Comparison of ENCODE assay signal across 1 cellular context in the genomic region with DNA sequence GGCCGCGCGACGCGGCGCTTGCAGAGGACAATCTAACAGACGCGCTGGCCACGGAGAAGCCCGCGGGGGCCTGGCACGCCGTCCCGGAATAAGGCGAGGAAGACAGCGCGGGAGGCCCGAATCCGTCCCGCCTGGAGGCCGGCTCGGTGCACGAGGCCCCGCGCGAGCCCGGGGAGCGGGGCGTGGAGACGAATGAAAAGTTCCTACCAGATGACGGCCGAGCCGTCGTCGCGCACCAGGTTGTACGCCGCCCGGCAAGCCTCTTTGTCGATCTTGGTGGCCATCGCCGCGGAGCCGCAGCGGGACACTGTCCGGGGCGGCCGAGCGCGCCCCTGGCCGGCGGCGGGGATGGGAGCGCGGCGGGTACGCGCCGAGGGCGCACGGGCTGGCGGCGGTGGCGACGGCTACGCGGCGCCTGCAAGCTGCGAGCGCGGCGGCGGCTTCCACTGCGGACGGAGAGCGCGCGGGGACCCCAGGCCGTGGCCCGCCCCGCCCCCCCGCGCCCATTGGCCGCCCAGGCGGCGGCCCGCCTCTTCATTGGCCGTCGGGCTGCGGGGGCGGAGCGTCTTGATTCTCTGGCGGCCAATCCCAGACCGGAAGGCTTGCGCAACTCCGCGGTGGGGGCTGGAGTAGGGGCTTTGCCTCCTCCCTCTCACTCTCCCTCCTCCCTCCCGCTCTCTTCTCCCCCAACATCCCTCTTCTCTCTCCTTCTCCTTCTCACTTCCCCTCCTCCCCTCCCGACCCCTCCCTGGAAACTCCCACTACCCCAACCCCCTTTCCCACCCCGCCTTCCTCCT.
TF ChIP-seq lines count a peak whose summit lies in the region.

COTL1 (minus strand) TSS at position 448 of the 797 bp plus-strand sequence; CDS start at position 284, 164 bp downstream.

TF ChIP-seq in HepG2, 621 proteins besides CTCF, POLR2A, EP300 and RAD21 (continued from another document and continues in another):
- TF ChIP-seq TERF1 (CRISPR knock-in tag; IDR thresholded peaks at IDR 0.05) (peak; percentile 70; the same call in 1 of the 2 replicates), ZNF609 (CRISPR knock-in tag; IDR thresholded peaks at IDR 0.05; ENCODE audit: borderline replicate concordance) (no peak), FOXP1 (IDR thresholded peaks at IDR 0.05) (no peak), FOXP1 (CRISPR knock-in tag; IDR thresholded peaks at IDR 0.05) (no peak), ZBTB3 (CRISPR knock-in tag; IDR thresholded peaks at IDR 0.05; ENCODE audit: borderline replicate concordance, low read depth) (no peak), FOXC1 (CRISPR knock-in tag; IDR thresholded peaks at IDR 0.05; ENCODE audit: borderline replicate concordance) (peak; percentile 69; the same call in 1 of the 2 replicates), NFE2 (CRISPR knock-in tag; IDR thresholded peaks at IDR 0.05) (no peak), TBP (CRISPR knock-in tag; IDR thresholded peaks at IDR 0.05) (no peak), NR2C2 (CRISPR knock-in tag; IDR thresholded peaks at IDR 0.05; ENCODE audit: borderline replicate concordance) (no peak), ZNF563 (CRISPR knock-in tag; IDR thresholded peaks at IDR 0.05) (0 out of 2 replicates have a peak, but pooled peaks have one; percentile 43), PRMT3 (CRISPR knock-in tag; IDR thresholded peaks at IDR 0.05; ENCODE audit: borderline replicate concordance, low read depth) (no peak), TEAD2 (CRISPR knock-in tag; IDR thresholded peaks at IDR 0.05) (peak; percentile 60; the same call in 1 of the 2 replicates), ONECUT2 (CRISPR knock-in tag; IDR thresholded peaks at IDR 0.05) (no peak), ZSCAN30 (CRISPR knock-in tag; IDR thresholded peaks at IDR 0.05) (no peak), ZNF580 (CRISPR knock-in tag; IDR thresholded peaks at IDR 0.05; ENCODE audit: borderline replicate concordance, low read depth) (no peak), SP5 (CRISPR knock-in tag; IDR thresholded peaks at IDR 0.05; ENCODE audit: borderline replicate concordance, low read depth) (peak; percentile 56; the same call in 1 of the 2 replicates), ZNF207 (IDR thresholded peaks at IDR 0.05; ENCODE audit: borderline replicate concordance) (no peak), ZKSCAN8 (CRISPR knock-in tag; IDR thresholded peaks at IDR 0.05; ENCODE audit: borderline replicate concordance) (no peak), ZNF550 (CRISPR knock-in tag; IDR thresholded peaks at IDR 0.05; ENCODE audit: borderline replicate concordance) (no peak), HDAC2 (CRISPR knock-in tag; IDR thresholded peaks at IDR 0.05) (no peak), ZNF513 (CRISPR knock-in tag; conservative IDR thresholded peaks at IDR 0.05) (0 out of 2 replicates have a peak, but pooled peaks have one; percentile 64), MNT (IDR thresholded peaks at IDR 0.05) (no peak), KDM4B (CRISPR knock-in tag; IDR thresholded peaks at IDR 0.05) (no peak), ZNF703 (CRISPR knock-in tag; IDR thresholded peaks at IDR 0.05; ENCODE audit: borderline replicate concordance) (no peak), LCORL (IDR thresholded peaks at IDR 0.05) (no peak), LCORL (CRISPR knock-in tag; IDR thresholded peaks at IDR 0.05) (no peak; the same call in 1 of the 2 replicates), ZNF768 (CRISPR knock-in tag; IDR thresholded peaks at IDR 0.05) (peak; percentile 64; the same call in 1 of the 2 replicates), PLRG1 (conservative IDR thresholded peaks at IDR 0.05) (no peak), RBAK (CRISPR knock-in tag; IDR thresholded peaks at IDR 0.05) (no peak), RARA (CRISPR knock-in tag; IDR thresholded peaks at IDR 0.05) (no peak), AKAP8 (CRISPR knock-in tag; IDR thresholded peaks at IDR 0.05) (no peak)
- TF ChIP-seq, protein P1, sequence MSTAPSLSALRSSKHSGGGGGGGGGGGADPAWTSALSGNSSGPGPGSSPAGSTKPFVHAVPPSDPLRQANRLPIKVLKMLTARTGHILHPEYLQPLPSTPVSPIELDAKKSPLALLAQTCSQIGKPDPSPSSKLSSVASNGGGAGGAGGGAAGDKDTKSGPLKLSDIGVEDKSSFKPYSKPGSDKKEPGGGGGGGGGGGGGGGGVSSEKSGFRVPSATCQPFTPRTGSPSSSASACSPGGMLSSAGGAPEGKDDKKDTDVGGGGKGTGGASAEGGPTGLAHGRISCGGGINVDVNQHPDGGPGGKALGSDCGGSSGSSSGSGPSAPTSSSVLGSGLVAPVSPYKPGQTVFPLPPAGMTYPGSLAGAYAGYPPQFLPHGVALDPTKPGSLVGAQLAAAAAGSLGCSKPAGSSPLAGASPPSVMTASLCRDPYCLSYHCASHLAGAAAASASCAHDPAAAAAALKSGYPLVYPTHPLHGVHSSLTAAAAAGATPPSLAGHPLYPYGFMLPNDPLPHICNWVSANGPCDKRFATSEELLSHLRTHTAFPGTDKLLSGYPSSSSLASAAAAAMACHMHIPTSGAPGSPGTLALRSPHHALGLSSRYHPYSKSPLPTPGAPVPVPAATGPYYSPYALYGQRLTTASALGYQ (CRISPR knock-in tag; IDR thresholded peaks at IDR 0.05), result no peak
- TF ChIP-seq, protein P2, sequence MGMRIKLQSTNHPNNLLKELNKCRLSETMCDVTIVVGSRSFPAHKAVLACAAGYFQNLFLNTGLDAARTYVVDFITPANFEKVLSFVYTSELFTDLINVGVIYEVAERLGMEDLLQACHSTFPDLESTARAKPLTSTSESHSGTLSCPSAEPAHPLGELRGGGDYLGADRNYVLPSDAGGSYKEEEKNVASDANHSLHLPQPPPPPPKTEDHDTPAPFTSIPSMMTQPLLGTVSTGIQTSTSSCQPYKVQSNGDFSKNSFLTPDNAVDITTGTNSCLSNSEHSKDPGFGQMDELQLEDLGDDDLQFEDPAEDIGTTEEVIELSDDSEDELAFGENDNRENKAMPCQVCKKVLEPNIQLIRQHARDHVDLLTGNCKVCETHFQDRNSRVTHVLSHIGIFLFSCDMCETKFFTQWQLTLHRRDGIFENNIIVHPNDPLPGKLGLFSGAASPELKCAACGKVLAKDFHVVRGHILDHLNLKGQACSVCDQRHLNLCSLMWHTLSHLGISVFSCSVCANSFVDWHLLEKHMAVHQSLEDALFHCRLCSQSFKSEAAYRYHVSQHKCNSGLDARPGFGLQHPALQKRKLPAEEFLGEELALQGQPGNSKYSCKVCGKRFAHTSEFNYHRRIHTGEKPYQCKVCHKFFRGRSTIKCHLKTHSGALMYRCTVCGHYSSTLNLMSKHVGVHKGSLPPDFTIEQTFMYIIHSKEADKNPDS (CRISPR knock-in tag; IDR thresholded peaks at IDR 0.05), result no peak
- TF ChIP-seq, protein P3, sequence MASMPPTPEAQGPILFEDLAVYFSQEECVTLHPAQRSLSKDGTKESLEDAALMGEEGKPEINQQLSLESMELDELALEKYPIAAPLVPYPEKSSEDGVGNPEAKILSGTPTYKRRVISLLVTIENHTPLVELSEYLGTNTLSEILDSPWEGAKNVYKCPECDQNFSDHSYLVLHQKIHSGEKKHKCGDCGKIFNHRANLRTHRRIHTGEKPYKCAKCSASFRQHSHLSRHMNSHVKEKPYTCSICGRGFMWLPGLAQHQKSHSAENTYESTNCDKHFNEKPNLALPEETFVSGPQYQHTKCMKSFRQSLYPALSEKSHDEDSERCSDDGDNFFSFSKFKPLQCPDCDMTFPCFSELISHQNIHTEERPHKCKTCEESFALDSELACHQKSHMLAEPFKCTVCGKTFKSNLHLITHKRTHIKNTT (CRISPR knock-in tag; IDR thresholded peaks at IDR 0.05), result no peak
- TF ChIP-seq, protein P4, sequence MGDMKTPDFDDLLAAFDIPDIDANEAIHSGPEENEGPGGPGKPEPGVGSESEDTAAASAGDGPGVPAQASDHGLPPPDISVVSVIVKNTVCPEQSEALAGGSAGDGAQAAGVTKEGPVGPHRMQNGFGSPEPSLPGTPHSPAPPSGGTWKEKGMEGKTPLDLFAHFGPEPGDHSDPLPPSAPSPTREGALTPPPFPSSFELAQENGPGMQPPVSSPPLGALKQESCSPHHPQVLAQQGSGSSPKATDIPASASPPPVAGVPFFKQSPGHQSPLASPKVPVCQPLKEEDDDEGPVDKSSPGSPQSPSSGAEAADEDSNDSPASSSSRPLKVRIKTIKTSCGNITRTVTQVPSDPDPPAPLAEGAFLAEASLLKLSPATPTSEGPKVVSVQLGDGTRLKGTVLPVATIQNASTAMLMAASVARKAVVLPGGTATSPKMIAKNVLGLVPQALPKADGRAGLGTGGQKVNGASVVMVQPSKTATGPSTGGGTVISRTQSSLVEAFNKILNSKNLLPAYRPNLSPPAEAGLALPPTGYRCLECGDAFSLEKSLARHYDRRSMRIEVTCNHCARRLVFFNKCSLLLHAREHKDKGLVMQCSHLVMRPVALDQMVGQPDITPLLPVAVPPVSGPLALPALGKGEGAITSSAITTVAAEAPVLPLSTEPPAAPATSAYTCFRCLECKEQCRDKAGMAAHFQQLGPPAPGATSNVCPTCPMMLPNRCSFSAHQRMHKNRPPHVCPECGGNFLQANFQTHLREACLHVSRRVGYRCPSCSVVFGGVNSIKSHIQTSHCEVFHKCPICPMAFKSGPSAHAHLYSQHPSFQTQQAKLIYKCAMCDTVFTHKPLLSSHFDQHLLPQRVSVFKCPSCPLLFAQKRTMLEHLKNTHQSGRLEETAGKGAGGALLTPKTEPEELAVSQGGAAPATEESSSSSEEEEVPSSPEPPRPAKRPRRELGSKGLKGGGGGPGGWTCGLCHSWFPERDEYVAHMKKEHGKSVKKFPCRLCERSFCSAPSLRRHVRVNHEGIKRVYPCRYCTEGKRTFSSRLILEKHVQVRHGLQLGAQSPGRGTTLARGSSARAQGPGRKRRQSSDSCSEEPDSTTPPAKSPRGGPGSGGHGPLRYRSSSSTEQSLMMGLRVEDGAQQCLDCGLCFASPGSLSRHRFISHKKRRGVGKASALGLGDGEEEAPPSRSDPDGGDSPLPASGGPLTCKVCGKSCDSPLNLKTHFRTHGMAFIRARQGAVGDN (CRISPR knock-in tag; IDR thresholded peaks at IDR 0.05), result peak; percentile 92
